9 cellular contexts compared by ENCODE assay signal in the genomic region with DNA sequence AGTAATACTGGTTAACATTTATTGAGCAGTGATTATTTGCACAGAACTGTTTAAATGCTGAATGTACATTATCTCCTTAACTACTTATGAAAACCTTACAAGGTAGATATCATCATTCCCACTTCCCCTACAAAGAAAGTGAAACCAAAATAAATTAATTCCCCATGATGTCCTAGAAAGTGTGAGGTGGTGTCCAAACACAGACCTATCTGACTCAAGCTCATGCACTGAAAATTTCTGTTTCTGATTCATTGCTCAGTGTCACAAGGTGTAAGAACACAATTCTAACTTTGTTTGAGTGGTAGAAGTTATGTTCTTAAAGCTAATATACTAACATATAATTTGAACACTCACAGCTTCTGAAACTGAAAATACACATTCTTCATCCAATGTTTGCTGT.
DNase-seq lines count a peak whose midpoint lies in the region; ATAC-seq, FAIRE-seq and TF ChIP-seq lines count a peak whose summit lies in the region.
"Had no signal": no experiment of that assay in that cellular context is flagged by ENCODE, and none has a peak within 500 bp of the region (broad histone marks: within the 10 kb centered on the region; RNA-seq: fewer than 3 reads in every experiment).

No MANE protein-coding gene starts in this region.

- TF ChIP-seq CTCF in epithelial cell of esophagus (IDR thresholded peaks at IDR 0.05; ENCODE audit: insufficient read depth, low read depth, low read length, missing control alignments) (no peak), nephron progenitor cell (IDR thresholded peaks at IDR 0.05) (no peak)

- ATAC-seq in GM21367 (IDR thresholded peaks at IDR 0.05; ENCODE audit: unreplicated experiment) (peak; percentile 37), HG03196 (IDR thresholded peaks at IDR 0.05; ENCODE audit: unreplicated experiment) (peak; percentile 62)

- DNase-seq in GM18507 (ENCODE audit: extremely low spot score, insufficient read length, low read depth) (no peak), epithelial cell of esophagus (ENCODE audit: low read depth) (peak; percentile 6), OCI-M2 (lab: John Stamatoyannopoulos, UW; ENCODE audit: unreplicated experiment) (no peak), T-helper 9 cell (no peak), nephron progenitor cell (no peak)
- DNase-seq in central memory CD4-positive, alpha-beta T cell, result no peak

- H3K27ac Mint-ChIP-seq in nephron progenitor cell, result no peak overlapping the region

- H3K4me3 ChIP-seq in epithelial cell of esophagus (ENCODE audit: low read length), result no peak overlapping the region

- H3K27me3 Mint-ChIP-seq in nephron progenitor cell (ENCODE audit: low read depth, poor library complexity), result peaks cover 6% of the 10 kb centered on the region

- no peaks in the 10 kb centered on the region for H3K4me1 Mint-ChIP-seq in nephron progenitor cell

- FAIRE-seq in GM18507 (lab: Jason Lieb, UNC), result peak; percentile 89
- FAIRE-seq: frontal cortex had no signal

- H3K9me3 Mint-ChIP-seq in nephron progenitor cell, result no peaks in the 10 kb centered on the region

- H3K36me3 Mint-ChIP-seq in nephron progenitor cell (ENCODE audit: low read depth), result no peaks in the 10 kb centered on the region

- no peak overlapping the region for H3K4me3 Mint-ChIP-seq in nephron progenitor cell
